ENCODE assay signal across 18 cellular contexts in genomic region chr9:97907632-97908031, GRCh38. TPM values are rescaled to one million over a fixed set of nuclear protein-coding genes. Genes with fewer than 3 reads are reported as not detected.
A peak's percentile ranks its signal among the peaks of the same experiment; 100 is the strongest.
DNase-seq lines count a peak whose midpoint lies in the region; ATAC-seq, FAIRE-seq and TF ChIP-seq lines count a peak whose summit lies in the region.
"Had no signal": no experiment of that assay in that cellular context is flagged by ENCODE, and none has a peak within 500 bp of the region (broad histone marks: within the 10 kb centered on the region; RNA-seq: fewer than 3 reads in every experiment).

No MANE protein-coding gene starts in this region.

- H3K79me2 ChIP-seq in HepG2 (ENCODE audit: insufficient read depth, low read length): no peaks in the 10 kb centered on the region
- no peaks in the 10 kb centered on the region for H3K79me2 ChIP-seq in smooth muscle cell (ENCODE audit: low read depth)

- peaks cover 8 to 14% of the 10 kb centered on the region in 2 donors for H3K36me3 Mint-ChIP-seq in activated naive CD4-positive, alpha-beta T cell treated with anti-CD3 and anti-CD28 coated beads, Interleukin-2, amount 50 U/mL, for 72 hours
- H3K36me3 Mint-ChIP-seq in memory B cell: peaks cover 21% of the 10 kb centered on the region

- H3F3A ChIP-seq in smooth muscle cell (ENCODE audit: low read depth): no peaks in the 10 kb centered on the region

- TF ChIP-seq EP300 in HepG2 (IDR thresholded peaks at IDR 0.05; ENCODE audit: low read depth in 2 of 2, low read length in 2 of 2) (no peak), HepG2 (CRISPR knock-in tag; IDR thresholded peaks at IDR 0.05; ENCODE audit: borderline replicate concordance) (no peak)

- H3K4me3 Mint-ChIP-seq in memory B cell: no peak overlapping the region

- no peak for DNase-seq in HepG2 (ENCODE audit: low spot score)
- no peak for DNase-seq in activated naive CD4-positive, alpha-beta T cell treated with anti-CD3 and anti-CD28 coated beads, Interleukin-2, amount 50 U/mL, for 72 hours (ENCODE audit: low spot score in 2 of 2)
- no peak for DNase-seq in memory B cell (ENCODE audit: low spot score in 2 of 2)
- no peak for DNase-seq in smooth muscle cell (lab: John Stamatoyannopoulos, UW; ENCODE audit: unreplicated experiment)
- DNase-seq in foreskin keratinocyte: no peak
- DNase-seq in left ventricle myocardium superior: no peak
- DNase-seq in DMS153 (lab: John Stamatoyannopoulos, UW): no peak
- DNase-seq: brain microvascular endothelial cell; effector CD8-positive, alpha-beta T cell; foreskin melanocyte; NCI-H1105; NCI-H2227 treated with DMSO at 0.1 percent for 48 hours; SIG-M5 had no signal

- no TSS peak for BruUV-seq in HepG2 (replicated peaks; lab: Mats Ljungman, UMichigan)

- 74% methylated on average over 5 of the region's 5 CpGs for whole genome bisulfite sequencing in liver
- 91% methylated on average over 5 of the region's 5 CpGs for WGBS in HepG2 (ENCODE audit: low lambda C conversion rate)
- 98% methylated on average over 5 of the region's 5 CpGs for WGBS in smooth muscle cell (ENCODE audit: low lambda C conversion rate)

- TF ChIP-seq CTCF in liver (IDR thresholded peaks at IDR 0.05; ENCODE audit: low read depth, low read length, missing input control) (no peak), HepG2 (CRISPR knock-in tag; IDR thresholded peaks at IDR 0.05) (no peak), smooth muscle cell (IDR thresholded peaks at IDR 0.05; ENCODE audit: borderline replicate concordance, insufficient read depth, poor library complexity, severe bottlenecking) (no peak), foreskin keratinocyte (conservative IDR thresholded peaks at IDR 0.05) (no peak)

- POLR2A ChIA-PET in HepG2 (lab: Yijun Ruan, JAX): no interaction called here

- H3K4me3 ChIP-seq in liver (ENCODE audit: low read depth in 1 of 3, low read length in 3 of 3): no peak overlapping the region
- no peak overlapping the region for H3K4me3 ChIP-seq in HepG2 (replicated peaks in 1 of 3; ENCODE audit: insufficient read depth in 1 of 3, low read depth in 2 of 3, low read length in 3 of 3)
- H3K4me3 ChIP-seq in smooth muscle cell: no peak overlapping the region
- H3K4me3 ChIP-seq: K562 had no signal

- no peaks in the 10 kb centered on the region for H3K4me1 ChIP-seq in liver (ENCODE audit: control insufficient read depth in 4 of 4, insufficient read depth in 4 of 4, low read length in 3 of 4)
- peaks cover 7% of the 10 kb centered on the region; the same call in 1 of the 2 replicates for H3K4me1 ChIP-seq in HepG2 (ENCODE audit: insufficient read depth, low read length)
- no peaks in the 10 kb centered on the region for H3K4me1 ChIP-seq in smooth muscle cell (ENCODE audit: low read depth)
- peaks cover 18% of the 10 kb centered on the region for H3K4me1 ChIP-seq in foreskin keratinocyte

- peak overlapping the region; percentile 31 to 90 for H3K27ac Mint-ChIP-seq in activated naive CD4-positive, alpha-beta T cell treated with anti-CD3 and anti-CD28 coated beads, Interleukin-2, amount 50 U/mL, for 72 hours
- H3K27ac Mint-ChIP-seq in memory B cell: peak overlapping the region; percentile 65

- no peak for TF ChIP-seq POLR2A in HepG2 (IDR thresholded peaks at IDR 0.05; ENCODE audit: insufficient read depth in 1 of 2, low read depth in 2 of 2, low read length in 2 of 2)

- ATAC-seq in HepG2: no peak
- no peak for ATAC-seq in activated naive CD4-positive, alpha-beta T cell treated with anti-CD3 and anti-CD28 coated beads, Interleukin-2, amount 50 U/mL, for 72 hours
- no peak for ATAC-seq in memory B cell (ENCODE audit: low read depth)
- ATAC-seq in foreskin keratinocyte: no peak
- ATAC-seq in left ventricle myocardium superior: no peak
- ATAC-seq: HCT116, K562 had no signal

- H3K27me3 Mint-ChIP-seq in memory B cell: no peaks in the 10 kb centered on the region

- peak overlapping the region; percentile 28 to 55 for H3K27ac ChIP-seq in liver (ENCODE audit: low read depth in 1 of 2, low read length in 2 of 2)
- no peak overlapping the region for H3K27ac ChIP-seq in HepG2 (ENCODE audit: extremely low read length, insufficient read depth, low read length)
- no peak overlapping the region for H3K27ac ChIP-seq in smooth muscle cell (ENCODE audit: low read depth)
- no peak overlapping the region for H3K27ac ChIP-seq in foreskin keratinocyte
- H3K27ac ChIP-seq: brain microvascular endothelial cell had no signal

- H3K4me2 ChIP-seq in HepG2 (ENCODE audit: low read depth, low read length) (no peak overlapping the region), smooth muscle cell (no peak overlapping the region)

- FAIRE-seq in HepG2 (lab: Jason Lieb, UNC): no peak
- FAIRE-seq: K562 had no signal

- H3K9me3 ChIP-seq in liver (ENCODE audit: control insufficient read depth in 4 of 4, low read length in 3 of 4) (no peaks in the 10 kb centered on the region), HepG2 (ENCODE audit: low read length) (no peaks in the 10 kb centered on the region), smooth muscle cell (replicated peaks; ENCODE audit: low read depth) (no peaks in the 10 kb centered on the region)

- no peak overlapping the region for H3K9ac ChIP-seq in liver (ENCODE audit: low read depth in 1 of 2, low read length in 2 of 2)
- H3K9ac ChIP-seq in HepG2 (ENCODE audit: insufficient read depth, low read depth, low read length): no peak overlapping the region
- no peak overlapping the region for H3K9ac ChIP-seq in smooth muscle cell (ENCODE audit: low read depth)

- no peak overlapping the region for H2AFZ ChIP-seq in HepG2 (ENCODE audit: low read length)
- no peak overlapping the region for H2AFZ ChIP-seq in smooth muscle cell (ENCODE audit: low read depth)

- peaks cover 23% of the 10 kb centered on the region for H3K4me1 Mint-ChIP-seq in memory B cell

- CTCF ChIA-PET in HepG2 (lab: Yijun Ruan, JAX; ENCODE audit: low intra/inter-chr PET ratio, low total read pairs): no interaction called here

- H3K9me3 Mint-ChIP-seq in activated naive CD4-positive, alpha-beta T cell treated with anti-CD3 and anti-CD28 coated beads, Interleukin-2, amount 50 U/mL, for 72 hours: no peaks in the 10 kb centered on the region
- H3K9me3 Mint-ChIP-seq in memory B cell: no peaks in the 10 kb centered on the region

- H3K36me3 ChIP-seq in liver (ENCODE audit: control insufficient read depth in 4 of 4, insufficient read depth in 3 of 4, low read depth in 1 of 4, low read length in 3 of 4) (peaks cover 4 to 52% (median 32%) of the 10 kb centered on the region in 4 donors), HepG2 (replicated peaks in 1 of 2; ENCODE audit: control insufficient read depth in 1 of 2, insufficient read depth in 2 of 2, low read length in 2 of 2) (peaks cover 19 to 55% of the 10 kb centered on the region in 2 experiments), smooth muscle cell (ENCODE audit: low read depth) (peaks cover 1% of the 10 kb centered on the region)

- TF ChIP-seq RAD21 in liver (IDR thresholded peaks at IDR 0.05): no peak
- no peak for TF ChIP-seq RAD21 in HepG2 (CRISPR knock-in tag; IDR thresholded peaks at IDR 0.05)

- in situ Hi-C loops in HepG2 (cut with HindIII; ENCODE audit: extremely low pct_ligation_motif_present, low pct_unique_long_range_greater_than_20kb): no loop called here

- H3K27me3 ChIP-seq in liver (ENCODE audit: control insufficient read depth in 4 of 4, insufficient read depth in 4 of 4, low read length in 3 of 4) (no peaks in the 10 kb centered on the region), HepG2 (ENCODE audit: control insufficient read depth in 1 of 2, insufficient read depth in 2 of 2, low read length in 2 of 2) (no peaks in the 10 kb centered on the region), smooth muscle cell (ENCODE audit: low read depth) (no peaks in the 10 kb centered on the region), foreskin keratinocyte (no peaks in the 10 kb centered on the region)
- H3K27me3 ChIP-seq: brain microvascular endothelial cell had no signal

- no peaks in the 10 kb centered on the region for H4K20me1 ChIP-seq in HepG2 (ENCODE audit: insufficient read depth, low read length)
- H4K20me1 ChIP-seq in smooth muscle cell (ENCODE audit: low read depth): peaks cover 12% of the 10 kb centered on the region

- intact Hi-C loops in HepG2 (cut with micrococcal nuclease; ENCODE audit: unreplicated experiment) (no loop called here), left ventricle myocardium superior (cut with micrococcal nuclease) (no loop called here)

RNA-seq across cellular contexts. Expression of gene TRMO, which starts 14.7 kb away (rescaled TPM):
- total RNA-seq in liver (10 to 100 TPM in 1 of 2 donors, 1 to 10 TPM in 1; 9.9 to 13.2 TPM), HepG2 (2016; rRNA removed; fragmentation: Illumina TruSeq; extraction: Trizol) (18.6 and 21.5 TPM in 2 replicates), smooth muscle cell (8.1 and 17.9 TPM in 2 replicates), foreskin keratinocyte (10.3 and 11.4 TPM in 2 replicates), left ventricle myocardium superior (6.0 TPM)
- polyA plus RNA-seq in liver (1 to 10 TPM; 7.0 to 9.5 TPM), HepG2 (2011; rRNA removed) (8.7 and 10.5 TPM in 2 replicates), smooth muscle cell (5.5 and 5.8 TPM in 2 replicates), foreskin keratinocyte (6.2 and 7.9 TPM in 2 replicates)
- 5.1 and 6.9 TPM in 2 replicates for total RNA-seq in HepG2 (2016; cell fraction: cytosol; rRNA removed; fragmentation: Illumina TruSeq; extraction: Trizol; ENCODE audit: low read depth)
- total RNA-seq in HepG2 (2016; cell fraction: insoluble cytoplasmic fraction; rRNA removed; fragmentation: Illumina TruSeq; extraction: Trizol): 17.8 and 21.7 TPM in 2 replicates
- 13.1 and 14.0 TPM in 2 replicates for total RNA-seq in HepG2 (2016; cell fraction: membrane; rRNA removed; fragmentation: Illumina TruSeq; extraction: Trizol)
- total RNA-seq in HepG2 (2016; cell fraction: nucleus; rRNA removed; fragmentation: Illumina TruSeq; extraction: Trizol): 19.3 and 21.1 TPM in 2 replicates
- polyA plus RNA-seq in HepG2 (2011; cell fraction: cytosol; rRNA removed): 5.8 and 10.2 TPM in 2 replicates
- polyA plus RNA-seq in HepG2 (2011; cell fraction: nucleus; rRNA removed): 8.7 and 9.0 TPM in 2 replicates
- polyA plus RNA-seq in HepG2 (2012): 7.6 and 8.2 TPM in 2 replicates
- polyA plus RNA-seq in HepG2 (2016; cell fraction: cytosol; fragmentation: Illumina TruSeq; extraction: Trizol; ENCODE audit: low read depth): 5.2 and 5.5 TPM in 2 replicates
- polyA plus RNA-seq in HepG2 (2016; cell fraction: insoluble cytoplasmic fraction; fragmentation: Illumina TruSeq; extraction: Trizol; ENCODE audit: low read depth): 16.8 and 17.3 TPM in 2 replicates
- polyA plus RNA-seq in HepG2 (2016; cell fraction: membrane; fragmentation: Illumina TruSeq; extraction: Trizol; ENCODE audit: low read depth): 8.8 and 10.8 TPM in 2 replicates
- polyA plus RNA-seq in HepG2 (2016; cell fraction: nucleus; fragmentation: Illumina TruSeq; extraction: Trizol; ENCODE audit: insufficient read depth, low read depth): 13.7 and 21.3 TPM in 2 replicates
- 7.5 and 16.1 TPM in 2 replicates for polyA minus RNA-seq in HepG2 (2011; rRNA and poly(A)+ RNA removed; ENCODE audit: low replicate concordance)
- 3.9 and 6.8 TPM in 2 replicates for polyA minus RNA-seq in HepG2 (2011; cell fraction: cytosol; rRNA and poly(A)+ RNA removed)
- 28.2 and 32.2 TPM in 2 replicates for polyA minus RNA-seq in HepG2 (2011; cell fraction: nucleus; rRNA and poly(A)+ RNA removed)
- total RNA-seq in activated naive CD4-positive, alpha-beta T cell treated with anti-CD3 and anti-CD28 coated beads, Interleukin-2, amount 50 U/mL, for 72 hours: 10 to 100 TPM; 16.3 to 16.9 TPM

RNA-seq across cellular contexts. Expression of gene HEMGN, which starts 30.3 kb away (rescaled TPM):
- total RNA-seq in liver (100 to 1,000 TPM in 1 of 2 donors, under 1 TPM in 1; 0.08 to 218 TPM), HepG2 (2016; rRNA removed; fragmentation: Illumina TruSeq; extraction: Trizol) (not detected in 2 replicates), smooth muscle cell (not detected in 2 replicates), foreskin keratinocyte (not detected in 2 replicates), left ventricle myocardium superior (not detected)
- polyA plus RNA-seq in liver (under 1 TPM in 1 of 2 donors, not detected in 1; 0.06 TPM), HepG2 (2011; rRNA removed) (not detected in 2 replicates), smooth muscle cell (not detected in 2 replicates), foreskin keratinocyte (not detected in 2 replicates)
- not detected in 2 replicates for total RNA-seq in HepG2 (2016; cell fraction: cytosol; rRNA removed; fragmentation: Illumina TruSeq; extraction: Trizol; ENCODE audit: low read depth)
- total RNA-seq in HepG2 (2016; cell fraction: insoluble cytoplasmic fraction; rRNA removed; fragmentation: Illumina TruSeq; extraction: Trizol): not detected in 2 replicates
- not detected in 2 replicates for total RNA-seq in HepG2 (2016; cell fraction: membrane; rRNA removed; fragmentation: Illumina TruSeq; extraction: Trizol)
- total RNA-seq in HepG2 (2016; cell fraction: nucleus; rRNA removed; fragmentation: Illumina TruSeq; extraction: Trizol): not detected in 2 replicates
- not detected in 2 replicates for polyA plus RNA-seq in HepG2 (2011; cell fraction: cytosol; rRNA removed)
- polyA plus RNA-seq in HepG2 (2011; cell fraction: nucleus; rRNA removed): not detected in 2 replicates
- not detected in 2 replicates for polyA plus RNA-seq in HepG2 (2012)
- not detected in 2 replicates for polyA plus RNA-seq in HepG2 (2016; cell fraction: cytosol; fragmentation: Illumina TruSeq; extraction: Trizol; ENCODE audit: low read depth)
- not detected in 2 replicates for polyA plus RNA-seq in HepG2 (2016; cell fraction: insoluble cytoplasmic fraction; fragmentation: Illumina TruSeq; extraction: Trizol; ENCODE audit: low read depth)
- not detected in 2 replicates for polyA plus RNA-seq in HepG2 (2016; cell fraction: membrane; fragmentation: Illumina TruSeq; extraction: Trizol; ENCODE audit: low read depth)
- polyA plus RNA-seq in HepG2 (2016; cell fraction: nucleus; fragmentation: Illumina TruSeq; extraction: Trizol; ENCODE audit: insufficient read depth, low read depth): not detected in 2 replicates
- 0.10 TPM in 1 of 2 replicates, not detected in the other for polyA minus RNA-seq in HepG2 (2011; rRNA and poly(A)+ RNA removed; ENCODE audit: low replicate concordance)
- polyA minus RNA-seq in HepG2 (2011; cell fraction: cytosol; rRNA and poly(A)+ RNA removed): not detected in 2 replicates
- polyA minus RNA-seq in HepG2 (2011; cell fraction: nucleus; rRNA and poly(A)+ RNA removed): not detected in 2 replicates
- total RNA-seq in activated naive CD4-positive, alpha-beta T cell treated with anti-CD3 and anti-CD28 coated beads, Interleukin-2, amount 50 U/mL, for 72 hours: 1 to 10 TPM; 1.9 to 2.1 TPM
- total RNA-seq: lung microvascular endothelial cell had no signal

RNA-seq across cellular contexts. Expression of gene FOXE1, which starts 54.6 kb away (rescaled TPM):
- not detected for total RNA-seq in liver
- polyA plus RNA-seq in liver: not detected
- not detected in 2 replicates for total RNA-seq in HepG2 (2016; rRNA removed; fragmentation: Illumina TruSeq; extraction: Trizol)
- total RNA-seq in HepG2 (2016; cell fraction: cytosol; rRNA removed; fragmentation: Illumina TruSeq; extraction: Trizol; ENCODE audit: low read depth): not detected in 2 replicates
- not detected in 2 replicates for total RNA-seq in HepG2 (2016; cell fraction: insoluble cytoplasmic fraction; rRNA removed; fragmentation: Illumina TruSeq; extraction: Trizol)
- not detected in 2 replicates for total RNA-seq in HepG2 (2016; cell fraction: membrane; rRNA removed; fragmentation: Illumina TruSeq; extraction: Trizol)
- total RNA-seq in HepG2 (2016; cell fraction: nucleus; rRNA removed; fragmentation: Illumina TruSeq; extraction: Trizol): not detected in 2 replicates
- not detected in 2 replicates for polyA plus RNA-seq in HepG2 (2011; rRNA removed)
- not detected in 2 replicates for polyA plus RNA-seq in HepG2 (2011; cell fraction: cytosol; rRNA removed)
- polyA plus RNA-seq in HepG2 (2011; cell fraction: nucleus; rRNA removed): not detected in 2 replicates
- polyA plus RNA-seq in HepG2 (2012): 0.04 TPM in 1 of 2 replicates, not detected in the other
- not detected in 2 replicates for polyA plus RNA-seq in HepG2 (2016; cell fraction: cytosol; fragmentation: Illumina TruSeq; extraction: Trizol; ENCODE audit: low read depth)
- not detected in 2 replicates for polyA plus RNA-seq in HepG2 (2016; cell fraction: insoluble cytoplasmic fraction; fragmentation: Illumina TruSeq; extraction: Trizol; ENCODE audit: low read depth)
- polyA plus RNA-seq in HepG2 (2016; cell fraction: membrane; fragmentation: Illumina TruSeq; extraction: Trizol; ENCODE audit: low read depth): not detected in 2 replicates
- not detected in 2 replicates for polyA plus RNA-seq in HepG2 (2016; cell fraction: nucleus; fragmentation: Illumina TruSeq; extraction: Trizol; ENCODE audit: insufficient read depth, low read depth)
- polyA minus RNA-seq in HepG2 (2011; rRNA and poly(A)+ RNA removed; ENCODE audit: low replicate concordance): 1.2 TPM in 1 of 2 replicates, not detected in the other
- polyA minus RNA-seq in HepG2 (2011; cell fraction: cytosol; rRNA and poly(A)+ RNA removed): not detected in 2 replicates
- polyA minus RNA-seq in HepG2 (2011; cell fraction: nucleus; rRNA and poly(A)+ RNA removed): not detected in 2 replicates
- total RNA-seq in activated naive CD4-positive, alpha-beta T cell treated with anti-CD3 and anti-CD28 coated beads, Interleukin-2, amount 50 U/mL, for 72 hours: under 1 TPM; 0.06 to 0.07 TPM
- not detected in 2 replicates for total RNA-seq in smooth muscle cell
- not detected in 2 replicates for polyA plus RNA-seq in smooth muscle cell
- total RNA-seq in foreskin keratinocyte: 0.17 and 0.32 TPM in 2 replicates
- 0.09 and 0.30 TPM in 2 replicates for polyA plus RNA-seq in foreskin keratinocyte
- total RNA-seq in left ventricle myocardium superior: not detected
- total RNA-seq: K562, lung microvascular endothelial cell, skeletal muscle tissue had no signal
- polyA plus RNA-seq: K562 had no signal

Comparison
In these comparisons a context has a peak if more than half of its experiments do, and no peak if none do; other contexts are left out.
1. H3K27ac ChIP-seq: peak in liver (2 of 2); none in HepG2 (single experiment), smooth muscle cell (single experiment) and foreskin keratinocyte (single experiment).